17 cellular contexts compared by ENCODE assay signal in the genomic region with DNA sequence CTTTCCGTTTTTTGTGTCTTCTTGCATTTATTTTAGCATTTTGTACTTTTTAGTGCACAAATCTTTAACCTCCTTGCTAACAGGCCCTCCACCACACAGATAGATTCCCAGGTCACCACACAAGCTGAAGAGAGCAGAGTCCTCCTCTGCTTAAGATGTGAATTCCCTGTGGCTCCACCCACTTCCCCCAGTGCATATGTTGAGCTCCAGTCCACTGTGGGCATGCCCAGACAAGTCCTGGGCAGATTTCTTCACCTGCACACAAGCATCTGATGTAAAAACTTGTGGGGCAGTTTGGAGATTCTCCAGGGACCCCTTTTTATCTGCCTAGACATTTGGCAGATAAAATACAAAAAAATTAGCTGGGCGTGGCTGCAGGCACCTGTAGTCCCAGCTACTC. TPM values are rescaled to one million over a fixed set of nuclear protein-coding genes. Genes with fewer than 3 reads are reported as not detected.
DNase-seq lines count a peak whose midpoint lies in the region; ATAC-seq and TF ChIP-seq lines count a peak whose summit lies in the region.
"Had no signal": no experiment of that assay in that cellular context is flagged by ENCODE, and none has a peak within 500 bp of the region (broad histone marks: within the 10 kb centered on the region; RNA-seq: fewer than 3 reads in every experiment).

No MANE protein-coding gene starts in this region.

- peak; percentile 3 for DNase-seq in EL
- peak; percentile 21 for DNase-seq in activated CD8-positive, alpha-beta T cell treated with anti-CD3 and anti-CD28 coated beads, Interleukin-2, amount 10 ng/mL, durations not matched to agents 7 days and 5 days
- DNase-seq in mucosa of descending colon: no peak
- no peak for DNase-seq in brain microvascular endothelial cell
- DNase-seq in activated CD4-positive, CD25-positive, alpha-beta regulatory T cell (lab: John Stamatoyannopoulos, UW): no peak
- DNase-seq: activated CD4-positive, alpha-beta T cell treated with anti-CD3 and anti-CD28 coated beads, Interleukin-2, amount 50 U/mL, for 1 hour; activated naive CD4-positive, alpha-beta T cell treated with anti-CD3 and anti-CD28 coated beads, Interleukin-2, amount 50 U/mL, for 16 hours; CD4-positive, alpha-beta T cell; NCI-H510A treated with DMSO at 0.1 percent for 48 hours had no signal

- TF ChIP-seq CTCF in mucosa of descending colon (IDR thresholded peaks at IDR 0.05) (no peak), brain microvascular endothelial cell (IDR thresholded peaks at IDR 0.05; ENCODE audit: low read depth, low read length, missing control alignments) (no peak)

- H3K36me3 Mint-ChIP-seq in activated CD8-positive, alpha-beta T cell treated with anti-CD3 and anti-CD28 coated beads, Interleukin-2, amount 10 ng/mL, durations not matched to agents 7 days and 5 days (ENCODE audit: low read depth): no peaks in the 10 kb centered on the region
- H3K36me3 Mint-ChIP-seq in stimulated activated memory B cell treated with anti-CD40 and anti-IgM and Interleukin-4, amounts not matched to agents 10 μg/mL and 1 μg/mL and 100 μg/mL, for 72 hours: no peaks in the 10 kb centered on the region

- no peak overlapping the region for H3K4me3 ChIP-seq in mucosa of descending colon
- H3K4me3 ChIP-seq in brain microvascular endothelial cell (ENCODE audit: low read depth, low read length): no peak overlapping the region
- H3K4me3 ChIP-seq: gastroesophageal sphincter, GM23338, smooth muscle cell had no signal

- H3K4me3 Mint-ChIP-seq in activated CD8-positive, alpha-beta T cell treated with anti-CD3 and anti-CD28 coated beads, Interleukin-2, amount 10 ng/mL, durations not matched to agents 7 days and 5 days: no peak overlapping the region
- H3K4me3 Mint-ChIP-seq in stimulated activated memory B cell treated with anti-CD40 and anti-IgM and Interleukin-4, amounts not matched to agents 10 μg/mL and 1 μg/mL and 100 μg/mL, for 72 hours: no peak overlapping the region
- H3K4me3 Mint-ChIP-seq: CD4-positive, alpha-beta T cell; dendritic cell treated with granulocyte-macrophage colony-stimulating factor and Interleukin-4, amounts not matched to agents 40 ng/mL and 50 ng/mL, for 4 days; GM23338 had no signal

- no peaks in the 10 kb centered on the region for H3K4me1 ChIP-seq in mucosa of descending colon (ENCODE audit: low read depth)
- H3K4me1 ChIP-seq: gastroesophageal sphincter had no signal

- no peaks in the 10 kb centered on the region for H3K27me3 ChIP-seq in brain microvascular endothelial cell (replicated peaks)
- H3K27me3 ChIP-seq: gastroesophageal sphincter had no signal

- POLR2A ChIA-PET in activated CD8-positive, alpha-beta T cell treated with anti-CD3 and anti-CD28 coated beads, Interleukin-2, amount 10 ng/mL, durations not matched to agents 7 days and 5 days (lab: Charles Lee): no interaction called here

- in situ Hi-C loops in brain microvascular endothelial cell (cut with HindIII; ENCODE audit: low pct_ligation_motif_present, low sequenced_read_pairs): no loop called here

- intact Hi-C loops in mucosa of descending colon (cut with DNase I, micrococcal nuclease): no loop called here

- peak overlapping the region; percentile 28 for H3K27ac Mint-ChIP-seq in activated CD8-positive, alpha-beta T cell treated with anti-CD3 and anti-CD28 coated beads, Interleukin-2, amount 10 ng/mL, durations not matched to agents 7 days and 5 days
- no peak overlapping the region for H3K27ac Mint-ChIP-seq in stimulated activated memory B cell treated with anti-CD40 and anti-IgM and Interleukin-4, amounts not matched to agents 10 μg/mL and 1 μg/mL and 100 μg/mL, for 72 hours
- H3K27ac Mint-ChIP-seq: CD4-positive, alpha-beta T cell; dendritic cell treated with granulocyte-macrophage colony-stimulating factor and Interleukin-4, amounts not matched to agents 40 ng/mL and 50 ng/mL, for 4 days; GM23338 had no signal

- H3K9me3 ChIP-seq in mucosa of descending colon: no peaks in the 10 kb centered on the region
- H3K9me3 ChIP-seq: gastroesophageal sphincter had no signal

- no peak overlapping the region for H3K27ac ChIP-seq in brain microvascular endothelial cell
- H3K27ac ChIP-seq: gastroesophageal sphincter had no signal

- peaks cover 6% of the 10 kb centered on the region for H3K4me1 Mint-ChIP-seq in activated CD8-positive, alpha-beta T cell treated with anti-CD3 and anti-CD28 coated beads, Interleukin-2, amount 10 ng/mL, durations not matched to agents 7 days and 5 days (ENCODE audit: low read depth)
- H3K4me1 Mint-ChIP-seq in stimulated activated memory B cell treated with anti-CD40 and anti-IgM and Interleukin-4, amounts not matched to agents 10 μg/mL and 1 μg/mL and 100 μg/mL, for 72 hours: no peaks in the 10 kb centered on the region

- H3K36me3 ChIP-seq in mucosa of descending colon (ENCODE audit: low read depth) (no peaks in the 10 kb centered on the region), brain microvascular endothelial cell (replicated peaks) (no peaks in the 10 kb centered on the region)
- H3K36me3 ChIP-seq: gastroesophageal sphincter had no signal

- H3K9me3 Mint-ChIP-seq in activated CD8-positive, alpha-beta T cell treated with anti-CD3 and anti-CD28 coated beads, Interleukin-2, amount 10 ng/mL, durations not matched to agents 7 days and 5 days (ENCODE audit: insufficient read depth): no peaks in the 10 kb centered on the region
- H3K9me3 Mint-ChIP-seq in stimulated activated memory B cell treated with anti-CD40 and anti-IgM and Interleukin-4, amounts not matched to agents 10 μg/mL and 1 μg/mL and 100 μg/mL, for 72 hours: no peaks in the 10 kb centered on the region
- H3K9me3 Mint-ChIP-seq: CD4-positive, alpha-beta T cell; dendritic cell treated with granulocyte-macrophage colony-stimulating factor and Interleukin-4, amounts not matched to agents 40 ng/mL and 50 ng/mL, for 4 days; GM23338 had no signal

- ATAC-seq in GM18858 (IDR thresholded peaks at IDR 0.05; ENCODE audit: unreplicated experiment) (peak; percentile 68), HG02798 (IDR thresholded peaks at IDR 0.05; ENCODE audit: poor library complexity, unreplicated experiment) (peak; percentile 90), mucosa of descending colon (no peak)
- no peak for ATAC-seq in activated CD8-positive, alpha-beta T cell treated with anti-CD3 and anti-CD28 coated beads, Interleukin-2, amount 10 ng/mL, durations not matched to agents 7 days and 5 days
- no peak for ATAC-seq in stimulated activated memory B cell treated with anti-CD40 and anti-IgM and Interleukin-4, amounts not matched to agents 10 μg/mL and 1 μg/mL and 100 μg/mL, for 72 hours
- ATAC-seq: gastroesophageal sphincter, GM23338 had no signal

- peaks cover 2% of the 10 kb centered on the region for H3K27me3 Mint-ChIP-seq in activated CD8-positive, alpha-beta T cell treated with anti-CD3 and anti-CD28 coated beads, Interleukin-2, amount 10 ng/mL, durations not matched to agents 7 days and 5 days (ENCODE audit: low read depth)
- H3K27me3 Mint-ChIP-seq in stimulated activated memory B cell treated with anti-CD40 and anti-IgM and Interleukin-4, amounts not matched to agents 10 μg/mL and 1 μg/mL and 100 μg/mL, for 72 hours: peaks cover 9% of the 10 kb centered on the region
- H3K27me3 Mint-ChIP-seq: dendritic cell treated with granulocyte-macrophage colony-stimulating factor and Interleukin-4, amounts not matched to agents 40 ng/mL and 50 ng/mL, for 4 days had no signal

- CTCF ChIA-PET in activated CD8-positive, alpha-beta T cell treated with anti-CD3 and anti-CD28 coated beads, Interleukin-2, amount 10 ng/mL, durations not matched to agents 7 days and 5 days (lab: Charles Lee): no interaction called here

RNA-seq across cellular contexts. Expression of a gene that starts 19.8 kb away (rescaled TPM):
- total RNA-seq in activated CD8-positive, alpha-beta T cell treated with anti-CD3 and anti-CD28 coated beads, Interleukin-2, amount 10 ng/mL, durations not matched to agents 7 days and 5 days: not detected
- not detected for total RNA-seq in mucosa of descending colon
- total RNA-seq: CD4-positive, alpha-beta T cell; gastroesophageal sphincter; liver; smooth muscle cell had no signal

Comparison
In these comparisons a context has a peak if more than half of its experiments do, and no peak if none do; other contexts are left out.
1. DNase-seq: peak in EL (single experiment) and activated CD8-positive, alpha-beta T cell treated with anti-CD3 and anti-CD28 coated beads, Interleukin-2, amount 10 ng/mL, durations not matched to agents 7 days and 5 days (single experiment); none in mucosa of descending colon (0 of 3), brain microvascular endothelial cell (single experiment) and activated CD4-positive, CD25-positive, alpha-beta regulatory T cell (0 of 4).
2. ATAC-seq: peak in GM18858 (single experiment) and HG02798 (single experiment); none in activated CD8-positive, alpha-beta T cell treated with anti-CD3 and anti-CD28 coated beads, Interleukin-2, amount 10 ng/mL, durations not matched to agents 7 days and 5 days (single experiment), mucosa of descending colon (single experiment) and stimulated activated memory B cell treated with anti-CD40 and anti-IgM and Interleukin-4, amounts not matched to agents 10 μg/mL and 1 μg/mL and 100 μg/mL, for 72 hours (single experiment).